Comparison of ENCODE assay signal across 1 cellular context in genomic region chr2:238093181-238094140, GRCh38.
TF ChIP-seq lines count a peak whose summit lies in the region.

No MANE protein-coding gene starts in this region.

TF ChIP-seq in GM12878, 131 proteins besides CTCF, POLR2A, EP300 and RAD21 (continued from another document):
- TF ChIP-seq USF1 (IDR thresholded peaks at IDR 0.05; ENCODE audit: borderline replicate concordance, extremely low read length, insufficient read depth, low read depth, low read length) (no peak), CBX3 (IDR thresholded peaks at IDR 0.05; ENCODE audit: borderline replicate concordance, low read depth) (no peak), PML (IDR thresholded peaks at IDR 0.05; ENCODE audit: low read length) (no peak), BCL3 (IDR thresholded peaks at IDR 0.05; ENCODE audit: borderline replicate concordance, insufficient read depth, low read depth, low read length, poor library complexity, severe bottlenecking) (no peak), MTA2 (IDR thresholded peaks at IDR 0.05; ENCODE audit: low read depth) (no peak), ATF3 (IDR thresholded peaks at IDR 0.05; ENCODE audit: borderline replicate concordance, extremely low read depth, low read depth, low read length) (no peak), TBL1XR1 (IDR thresholded peaks at IDR 0.05; ENCODE audit: low read depth, low read length) (no peak), NR2F1 (conservative IDR thresholded peaks at IDR 0.05) (no peak), SMAD5 (IDR thresholded peaks at IDR 0.05; ENCODE audit: low read depth) (no peak), HCFC1 (IDR thresholded peaks at IDR 0.05; ENCODE audit: low read length) (no peak), JUNB (IDR thresholded peaks at IDR 0.05) (no peak), CBX5 (IDR thresholded peaks at IDR 0.05; ENCODE audit: low read depth) (no peak), BCL11A (IDR thresholded peaks at IDR 0.05; ENCODE audit: low read depth, low read length) (no peak), RELB (IDR thresholded peaks at IDR 0.05; ENCODE audit: low read depth) (no peak), ZBTB33 (IDR thresholded peaks at IDR 0.05) (no peak)
